ENCODE assay signal across 1 cellular context in the genomic region with DNA sequence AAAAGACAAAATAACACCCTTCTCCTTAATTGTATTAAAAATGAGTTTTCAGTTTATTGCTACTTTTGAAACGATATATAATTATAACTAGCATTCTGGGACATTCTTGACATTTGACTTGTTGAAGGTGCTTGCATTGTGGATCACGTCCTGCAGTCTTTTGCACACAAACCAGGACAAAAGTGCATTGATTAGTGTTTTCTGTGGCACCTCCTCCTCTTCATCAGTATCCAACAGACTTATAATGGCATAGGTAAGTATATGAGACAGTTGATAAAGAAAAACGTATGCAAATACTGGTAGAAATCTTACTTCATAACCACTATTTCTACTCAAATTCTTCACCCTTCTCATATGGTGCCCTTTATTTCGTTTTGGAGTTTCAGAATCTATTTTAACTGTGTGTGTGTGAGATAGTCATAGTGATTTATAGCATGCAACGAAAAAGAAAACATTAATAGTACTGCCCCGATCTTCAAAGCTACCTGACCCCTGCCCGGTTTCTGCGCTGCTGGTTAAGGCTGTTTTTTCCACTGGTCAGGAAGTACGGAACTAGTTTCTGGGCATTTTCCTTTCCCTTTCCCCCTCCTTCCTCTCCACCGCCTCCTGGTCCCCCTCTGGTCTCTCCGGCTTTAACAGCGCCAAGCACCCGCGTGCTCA.
A peak's percentile ranks its signal among the peaks of the same experiment; 100 is the strongest.
TF ChIP-seq lines count a peak whose summit lies in the region.

No MANE protein-coding gene starts in this region.

TF ChIP-seq in K562, 482 proteins besides CTCF, POLR2A, EP300 and RAD21 (continued from another document and continues in another):
- TF ChIP-seq, protein P1, sequence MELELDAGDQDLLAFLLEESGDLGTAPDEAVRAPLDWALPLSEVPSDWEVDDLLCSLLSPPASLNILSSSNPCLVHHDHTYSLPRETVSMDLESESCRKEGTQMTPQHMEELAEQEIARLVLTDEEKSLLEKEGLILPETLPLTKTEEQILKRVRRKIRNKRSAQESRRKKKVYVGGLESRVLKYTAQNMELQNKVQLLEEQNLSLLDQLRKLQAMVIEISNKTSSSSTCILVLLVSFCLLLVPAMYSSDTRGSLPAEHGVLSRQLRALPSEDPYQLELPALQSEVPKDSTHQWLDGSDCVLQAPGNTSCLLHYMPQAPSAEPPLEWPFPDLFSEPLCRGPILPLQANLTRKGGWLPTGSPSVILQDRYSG (tag; conservative IDR thresholded peaks at IDR 0.05; ENCODE audit: low read depth) = no peak
- TF ChIP-seq KAT7 (CRISPR knock-in tag; IDR thresholded peaks at IDR 0.05; ENCODE audit: borderline replicate concordance) (no peak), CEBPB (tag; IDR thresholded peaks at IDR 0.05) (no peak), GABPB1 (CRISPR knock-in tag; IDR thresholded peaks at IDR 0.05) (no peak), ETS2 (tag; IDR thresholded peaks at IDR 0.05; ENCODE audit: borderline replicate concordance, poor library complexity, severe bottlenecking) (no peak), ZNF408 (CRISPR knock-in tag; IDR thresholded peaks at IDR 0.05; ENCODE audit: low read depth) (no peak), U2AF1 (optimal IDR thresholded peaks at IDR 0.05; ENCODE audit: low read depth, low read length) (no peak), GTF2A2 (tag; IDR thresholded peaks at IDR 0.05) (no peak), SAFB (IDR thresholded peaks at IDR 0.05; ENCODE audit: borderline replicate concordance, low read depth, low read length) (no peak), ZNF764 (CRISPR knock-in tag; IDR thresholded peaks at IDR 0.05; ENCODE audit: low read depth) (no peak), ZNF766 (CRISPR knock-in tag; conservative IDR thresholded peaks at IDR 0.05) (no peak), MXI1 (IDR thresholded peaks at IDR 0.05; ENCODE audit: low read depth, low read length) (no peak), FOXK2 (conservative IDR thresholded peaks at IDR 0.05 in 1 of 2, IDR thresholded peaks at IDR 0.05 in 1 of 2; ENCODE audit: low read depth in 2 of 2) (0 out of 4 replicates have a peak, but pooled peaks of 1 of the 2 experiments have one; percentile 26), HDAC2 (IDR thresholded peaks at IDR 0.05) (peak; percentile 13; the same call in 1 of the 2 replicates), ZNF507 (tag; conservative IDR thresholded peaks at IDR 0.05) (no peak), PHF20 (IDR thresholded peaks at IDR 0.05; ENCODE audit: partially characterized antibody) (peak; percentile 83), PRPF4 (IDR thresholded peaks at IDR 0.05; ENCODE audit: insufficient read depth, low read depth, low read length, poor library complexity, severe bottlenecking) (no peak), ZSCAN29 (IDR thresholded peaks at IDR 0.05) (no peak), ZNF23 (CRISPR knock-in tag; IDR thresholded peaks at IDR 0.05) (no peak), BCL6 (CRISPR knock-in tag; IDR thresholded peaks at IDR 0.05) (no peak), STAT5B (CRISPR knock-in tag; IDR thresholded peaks at IDR 0.05) (no peak), ELF2 (CRISPR knock-in tag; IDR thresholded peaks at IDR 0.05) (no peak), RFX7 (CRISPR knock-in tag; IDR thresholded peaks at IDR 0.05) (no peak), NBN (IDR thresholded peaks at IDR 0.05; ENCODE audit: low read depth) (0 out of 2 replicates have a peak, but pooled peaks have one; percentile 23), ARNT (IDR thresholded peaks at IDR 0.05) (no peak), MEIS2 (IDR thresholded peaks at IDR 0.05; ENCODE audit: partially characterized antibody) (peak; percentile 9)
- TF ChIP-seq, protein P2, sequence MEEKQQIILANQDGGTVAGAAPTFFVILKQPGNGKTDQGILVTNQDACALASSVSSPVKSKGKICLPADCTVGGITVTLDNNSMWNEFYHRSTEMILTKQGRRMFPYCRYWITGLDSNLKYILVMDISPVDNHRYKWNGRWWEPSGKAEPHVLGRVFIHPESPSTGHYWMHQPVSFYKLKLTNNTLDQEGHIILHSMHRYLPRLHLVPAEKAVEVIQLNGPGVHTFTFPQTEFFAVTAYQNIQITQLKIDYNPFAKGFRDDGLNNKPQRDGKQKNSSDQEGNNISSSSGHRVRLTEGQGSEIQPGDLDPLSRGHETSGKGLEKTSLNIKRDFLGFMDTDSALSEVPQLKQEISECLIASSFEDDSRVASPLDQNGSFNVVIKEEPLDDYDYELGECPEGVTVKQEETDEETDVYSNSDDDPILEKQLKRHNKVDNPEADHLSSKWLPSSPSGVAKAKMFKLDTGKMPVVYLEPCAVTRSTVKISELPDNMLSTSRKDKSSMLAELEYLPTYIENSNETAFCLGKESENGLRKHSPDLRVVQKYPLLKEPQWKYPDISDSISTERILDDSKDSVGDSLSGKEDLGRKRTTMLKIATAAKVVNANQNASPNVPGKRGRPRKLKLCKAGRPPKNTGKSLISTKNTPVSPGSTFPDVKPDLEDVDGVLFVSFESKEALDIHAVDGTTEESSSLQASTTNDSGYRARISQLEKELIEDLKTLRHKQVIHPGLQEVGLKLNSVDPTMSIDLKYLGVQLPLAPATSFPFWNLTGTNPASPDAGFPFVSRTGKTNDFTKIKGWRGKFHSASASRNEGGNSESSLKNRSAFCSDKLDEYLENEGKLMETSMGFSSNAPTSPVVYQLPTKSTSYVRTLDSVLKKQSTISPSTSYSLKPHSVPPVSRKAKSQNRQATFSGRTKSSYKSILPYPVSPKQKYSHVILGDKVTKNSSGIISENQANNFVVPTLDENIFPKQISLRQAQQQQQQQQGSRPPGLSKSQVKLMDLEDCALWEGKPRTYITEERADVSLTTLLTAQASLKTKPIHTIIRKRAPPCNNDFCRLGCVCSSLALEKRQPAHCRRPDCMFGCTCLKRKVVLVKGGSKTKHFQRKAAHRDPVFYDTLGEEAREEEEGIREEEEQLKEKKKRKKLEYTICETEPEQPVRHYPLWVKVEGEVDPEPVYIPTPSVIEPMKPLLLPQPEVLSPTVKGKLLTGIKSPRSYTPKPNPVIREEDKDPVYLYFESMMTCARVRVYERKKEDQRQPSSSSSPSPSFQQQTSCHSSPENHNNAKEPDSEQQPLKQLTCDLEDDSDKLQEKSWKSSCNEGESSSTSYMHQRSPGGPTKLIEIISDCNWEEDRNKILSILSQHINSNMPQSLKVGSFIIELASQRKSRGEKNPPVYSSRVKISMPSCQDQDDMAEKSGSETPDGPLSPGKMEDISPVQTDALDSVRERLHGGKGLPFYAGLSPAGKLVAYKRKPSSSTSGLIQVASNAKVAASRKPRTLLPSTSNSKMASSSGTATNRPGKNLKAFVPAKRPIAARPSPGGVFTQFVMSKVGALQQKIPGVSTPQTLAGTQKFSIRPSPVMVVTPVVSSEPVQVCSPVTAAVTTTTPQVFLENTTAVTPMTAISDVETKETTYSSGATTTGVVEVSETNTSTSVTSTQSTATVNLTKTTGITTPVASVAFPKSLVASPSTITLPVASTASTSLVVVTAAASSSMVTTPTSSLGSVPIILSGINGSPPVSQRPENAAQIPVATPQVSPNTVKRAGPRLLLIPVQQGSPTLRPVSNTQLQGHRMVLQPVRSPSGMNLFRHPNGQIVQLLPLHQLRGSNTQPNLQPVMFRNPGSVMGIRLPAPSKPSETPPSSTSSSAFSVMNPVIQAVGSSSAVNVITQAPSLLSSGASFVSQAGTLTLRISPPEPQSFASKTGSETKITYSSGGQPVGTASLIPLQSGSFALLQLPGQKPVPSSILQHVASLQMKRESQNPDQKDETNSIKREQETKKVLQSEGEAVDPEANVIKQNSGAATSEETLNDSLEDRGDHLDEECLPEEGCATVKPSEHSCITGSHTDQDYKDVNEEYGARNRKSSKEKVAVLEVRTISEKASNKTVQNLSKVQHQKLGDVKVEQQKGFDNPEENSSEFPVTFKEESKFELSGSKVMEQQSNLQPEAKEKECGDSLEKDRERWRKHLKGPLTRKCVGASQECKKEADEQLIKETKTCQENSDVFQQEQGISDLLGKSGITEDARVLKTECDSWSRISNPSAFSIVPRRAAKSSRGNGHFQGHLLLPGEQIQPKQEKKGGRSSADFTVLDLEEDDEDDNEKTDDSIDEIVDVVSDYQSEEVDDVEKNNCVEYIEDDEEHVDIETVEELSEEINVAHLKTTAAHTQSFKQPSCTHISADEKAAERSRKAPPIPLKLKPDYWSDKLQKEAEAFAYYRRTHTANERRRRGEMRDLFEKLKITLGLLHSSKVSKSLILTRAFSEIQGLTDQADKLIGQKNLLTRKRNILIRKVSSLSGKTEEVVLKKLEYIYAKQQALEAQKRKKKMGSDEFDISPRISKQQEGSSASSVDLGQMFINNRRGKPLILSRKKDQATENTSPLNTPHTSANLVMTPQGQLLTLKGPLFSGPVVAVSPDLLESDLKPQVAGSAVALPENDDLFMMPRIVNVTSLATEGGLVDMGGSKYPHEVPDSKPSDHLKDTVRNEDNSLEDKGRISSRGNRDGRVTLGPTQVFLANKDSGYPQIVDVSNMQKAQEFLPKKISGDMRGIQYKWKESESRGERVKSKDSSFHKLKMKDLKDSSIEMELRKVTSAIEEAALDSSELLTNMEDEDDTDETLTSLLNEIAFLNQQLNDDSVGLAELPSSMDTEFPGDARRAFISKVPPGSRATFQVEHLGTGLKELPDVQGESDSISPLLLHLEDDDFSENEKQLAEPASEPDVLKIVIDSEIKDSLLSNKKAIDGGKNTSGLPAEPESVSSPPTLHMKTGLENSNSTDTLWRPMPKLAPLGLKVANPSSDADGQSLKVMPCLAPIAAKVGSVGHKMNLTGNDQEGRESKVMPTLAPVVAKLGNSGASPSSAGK (IDR thresholded peaks at IDR 0.05) = peak; percentile 60
- TF ChIP-seq, protein P3, sequence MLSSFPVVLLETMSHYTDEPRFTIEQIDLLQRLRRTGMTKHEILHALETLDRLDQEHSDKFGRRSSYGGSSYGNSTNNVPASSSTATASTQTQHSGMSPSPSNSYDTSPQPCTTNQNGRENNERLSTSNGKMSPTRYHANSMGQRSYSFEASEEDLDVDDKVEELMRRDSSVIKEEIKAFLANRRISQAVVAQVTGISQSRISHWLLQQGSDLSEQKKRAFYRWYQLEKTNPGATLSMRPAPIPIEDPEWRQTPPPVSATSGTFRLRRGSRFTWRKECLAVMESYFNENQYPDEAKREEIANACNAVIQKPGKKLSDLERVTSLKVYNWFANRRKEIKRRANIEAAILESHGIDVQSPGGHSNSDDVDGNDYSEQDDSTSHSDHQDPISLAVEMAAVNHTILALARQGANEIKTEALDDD (IDR thresholded peaks at IDR 0.05) = peak; percentile 64
- TF ChIP-seq, protein P4, sequence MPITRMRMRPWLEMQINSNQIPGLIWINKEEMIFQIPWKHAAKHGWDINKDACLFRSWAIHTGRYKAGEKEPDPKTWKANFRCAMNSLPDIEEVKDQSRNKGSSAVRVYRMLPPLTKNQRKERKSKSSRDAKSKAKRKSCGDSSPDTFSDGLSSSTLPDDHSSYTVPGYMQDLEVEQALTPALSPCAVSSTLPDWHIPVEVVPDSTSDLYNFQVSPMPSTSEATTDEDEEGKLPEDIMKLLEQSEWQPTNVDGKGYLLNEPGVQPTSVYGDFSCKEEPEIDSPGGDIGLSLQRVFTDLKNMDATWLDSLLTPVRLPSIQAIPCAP (CRISPR knock-in tag; IDR thresholded peaks at IDR 0.05; ENCODE audit: borderline replicate concordance) = no peak
- TF ChIP-seq, protein P5, sequence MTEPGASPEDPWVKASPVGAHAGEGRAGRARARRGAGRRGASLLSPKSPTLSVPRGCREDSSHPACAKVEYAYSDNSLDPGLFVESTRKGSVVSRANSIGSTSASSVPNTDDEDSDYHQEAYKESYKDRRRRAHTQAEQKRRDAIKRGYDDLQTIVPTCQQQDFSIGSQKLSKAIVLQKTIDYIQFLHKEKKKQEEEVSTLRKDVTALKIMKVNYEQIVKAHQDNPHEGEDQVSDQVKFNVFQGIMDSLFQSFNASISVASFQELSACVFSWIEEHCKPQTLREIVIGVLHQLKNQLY (CRISPR knock-in tag; conservative IDR thresholded peaks at IDR 0.05) = no peak
- TF ChIP-seq, protein P6, sequence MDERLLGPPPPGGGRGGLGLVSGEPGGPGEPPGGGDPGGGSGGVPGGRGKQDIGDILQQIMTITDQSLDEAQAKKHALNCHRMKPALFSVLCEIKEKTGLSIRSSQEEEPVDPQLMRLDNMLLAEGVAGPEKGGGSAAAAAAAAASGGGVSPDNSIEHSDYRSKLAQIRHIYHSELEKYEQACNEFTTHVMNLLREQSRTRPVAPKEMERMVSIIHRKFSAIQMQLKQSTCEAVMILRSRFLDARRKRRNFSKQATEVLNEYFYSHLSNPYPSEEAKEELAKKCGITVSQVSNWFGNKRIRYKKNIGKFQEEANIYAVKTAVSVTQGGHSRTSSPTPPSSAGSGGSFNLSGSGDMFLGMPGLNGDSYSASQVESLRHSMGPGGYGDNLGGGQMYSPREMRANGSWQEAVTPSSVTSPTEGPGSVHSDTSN (CRISPR knock-in tag; IDR thresholded peaks at IDR 0.05; ENCODE audit: low read depth) = no peak
- TF ChIP-seq, protein P6 (tag; conservative IDR thresholded peaks at IDR 0.05; ENCODE audit: low read depth) = peak; percentile 64
- TF ChIP-seq, protein P7, sequence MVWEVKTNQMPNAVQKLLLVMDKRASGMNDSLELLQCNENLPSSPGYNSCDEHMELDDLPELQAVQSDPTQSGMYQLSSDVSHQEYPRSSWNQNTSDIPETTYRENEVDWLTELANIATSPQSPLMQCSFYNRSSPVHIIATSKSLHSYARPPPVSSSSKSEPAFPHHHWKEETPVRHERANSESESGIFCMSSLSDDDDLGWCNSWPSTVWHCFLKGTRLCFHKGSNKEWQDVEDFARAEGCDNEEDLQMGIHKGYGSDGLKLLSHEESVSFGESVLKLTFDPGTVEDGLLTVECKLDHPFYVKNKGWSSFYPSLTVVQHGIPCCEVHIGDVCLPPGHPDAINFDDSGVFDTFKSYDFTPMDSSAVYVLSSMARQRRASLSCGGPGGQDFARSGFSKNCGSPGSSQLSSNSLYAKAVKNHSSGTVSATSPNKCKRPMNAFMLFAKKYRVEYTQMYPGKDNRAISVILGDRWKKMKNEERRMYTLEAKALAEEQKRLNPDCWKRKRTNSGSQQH (CRISPR knock-in tag; IDR thresholded peaks at IDR 0.05) = no peak
- TF ChIP-seq, protein P8, sequence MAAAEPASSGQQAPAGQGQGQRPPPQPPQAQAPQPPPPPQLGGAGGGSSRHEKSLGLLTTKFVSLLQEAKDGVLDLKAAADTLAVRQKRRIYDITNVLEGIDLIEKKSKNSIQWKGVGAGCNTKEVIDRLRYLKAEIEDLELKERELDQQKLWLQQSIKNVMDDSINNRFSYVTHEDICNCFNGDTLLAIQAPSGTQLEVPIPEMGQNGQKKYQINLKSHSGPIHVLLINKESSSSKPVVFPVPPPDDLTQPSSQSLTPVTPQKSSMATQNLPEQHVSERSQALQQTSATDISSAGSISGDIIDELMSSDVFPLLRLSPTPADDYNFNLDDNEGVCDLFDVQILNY (CRISPR knock-in tag; IDR thresholded peaks at IDR 0.05) = no peak
